In the genomic region with DNA sequence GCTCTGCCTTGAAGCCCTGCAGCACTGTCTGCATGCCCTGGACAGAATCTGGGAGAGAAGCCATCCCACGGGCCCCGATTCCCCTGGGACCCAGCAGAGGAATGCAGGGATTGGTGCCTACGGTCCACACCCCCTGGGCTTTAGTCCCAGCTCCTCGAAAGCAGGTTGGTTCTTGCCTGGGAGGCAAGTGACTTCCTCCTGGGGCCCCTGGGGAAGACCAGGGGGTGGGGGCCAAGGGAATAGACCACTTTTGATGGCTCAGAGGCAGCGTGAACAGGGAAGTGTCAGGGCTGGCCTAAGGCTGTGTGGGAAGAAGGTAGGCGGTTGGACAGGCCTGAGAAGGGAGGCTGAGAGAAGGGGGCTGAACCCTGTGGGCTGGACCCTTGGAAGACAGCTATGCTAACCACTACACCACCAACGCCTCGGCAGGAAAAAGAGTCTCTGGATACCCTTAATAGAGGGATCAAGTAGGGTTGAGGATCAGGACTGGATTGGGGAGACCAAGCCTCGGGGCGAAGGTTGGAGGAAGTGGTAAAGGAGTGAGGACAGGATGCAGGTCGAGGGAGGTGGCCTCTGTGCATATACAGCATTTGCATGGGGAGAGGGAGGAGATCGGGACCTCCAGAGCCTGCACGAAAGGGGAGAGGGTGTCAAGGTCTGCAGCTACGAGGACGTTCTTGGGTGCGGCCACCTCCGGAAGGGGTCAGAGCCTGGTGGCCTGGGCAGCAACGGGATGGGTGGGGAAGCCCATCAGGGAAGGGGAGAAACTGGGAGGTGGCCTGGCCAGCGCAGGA, we compare ENCODE assay signal across 8 cellular contexts. TPM values are rescaled to one million over a fixed set of nuclear protein-coding genes. Genes with fewer than 3 reads are reported as not detected.
A peak's percentile ranks its signal among the peaks of the same experiment; 100 is the strongest.
DNase-seq lines count a peak whose midpoint lies in the region; ATAC-seq and TF ChIP-seq lines count a peak whose summit lies in the region.

No MANE protein-coding gene starts in this region.

- H2AK5ac ChIP-seq in trophoblast cell (ENCODE audit: low read length): peak overlapping the region; percentile 56

- ATAC-seq in Right ventricle myocardium superior (ENCODE audit: poor library complexity) (no peak), HG03196 (IDR thresholded peaks at IDR 0.05; ENCODE audit: unreplicated experiment) (peak; percentile 15), gastroesophageal sphincter (no peak), HG02973 (IDR thresholded peaks at IDR 0.05; ENCODE audit: unreplicated experiment) (no peak)
- ATAC-seq in activated CD8-positive, alpha-beta T cell treated with anti-CD3 and anti-CD28 coated beads for 36 hours: no peak

- H3K18ac ChIP-seq in trophoblast cell (ENCODE audit: low read length): peak overlapping the region; percentile 79

- TF ChIP-seq POLR2A in gastroesophageal sphincter (IDR thresholded peaks at IDR 0.05): no peak

- 0 to 3% methylated on average over 13 of the region's 19 CpGs for WGBS in gastroesophageal sphincter (ENCODE audit: low coverage in 1 of 2), 2 donors
- WGBS in trophoblast cell (ENCODE audit: extremely low coverage, insufficient coverage, insufficient read length): no CpG with 5 or more reads among the region's 19 CpGs

- intact Hi-C loops in Right ventricle myocardium superior (cut with DNase I) (no loop called here), cardiac septum (cut with DNase I) (no loop called here)
- intact Hi-C loops in activated CD8-positive, alpha-beta T cell treated with anti-CD3 and anti-CD28 coated beads for 36 hours (cut with micrococcal nuclease): no loop called here

- peaks cover 5% of the 10 kb centered on the region for H3K79me1 ChIP-seq in trophoblast cell (ENCODE audit: low read length)

- H3K27me3 ChIP-seq in gastroesophageal sphincter (no peaks in the 10 kb centered on the region), trophoblast cell (ENCODE audit: insufficient read depth, low read length) (no peaks in the 10 kb centered on the region)

- peak overlapping the region; percentile 84 for H4K91ac ChIP-seq in trophoblast cell (ENCODE audit: low read depth, low read length)

- H3K14ac ChIP-seq in trophoblast cell (ENCODE audit: low read length): peak overlapping the region; percentile 77

- no peaks in the 10 kb centered on the region for H3K9me3 ChIP-seq in gastroesophageal sphincter
- H3K9me3 ChIP-seq in trophoblast cell (ENCODE audit: insufficient read depth, low read depth, low read length): no peaks in the 10 kb centered on the region

- H3K4me2 ChIP-seq in trophoblast cell (ENCODE audit: low read length): peak overlapping the region; percentile 70

- peaks cover 11% of the 10 kb centered on the region for H3K36me3 Mint-ChIP-seq in activated CD8-positive, alpha-beta T cell treated with anti-CD3 and anti-CD28 coated beads for 36 hours (ENCODE audit: low read depth)

- H3K4me3 ChIP-seq in gastroesophageal sphincter (peak overlapping the region; percentile 81 to 97), trophoblast cell (ENCODE audit: low read depth, low read length) (peak overlapping the region; percentile 98)

- CTCF ChIA-PET in activated CD8-positive, alpha-beta T cell treated with anti-CD3 and anti-CD28 coated beads for 36 hours (lab: Charles Lee): interaction anchor here (0.7 to 2.3 kb wide), 3 partner anchors 10 to 86 kb away, joined by 3 to 12 read pairs (median 4); a partner anchor contains a TSS

- H3K4ac ChIP-seq in trophoblast cell (ENCODE audit: low read depth, low read length): peak overlapping the region; percentile 25

- DNase-seq in Right ventricle myocardium superior: peak; percentile 41
- DNase-seq in cardiac septum (ENCODE audit: low spot score): no peak
- DNase-seq in activated CD8-positive, alpha-beta T cell treated with anti-CD3 and anti-CD28 coated beads for 36 hours: peak; percentile 41
- DNase-seq in trophoblast cell: no peak
- DNase-seq in NCI-H1930 (lab: John Stamatoyannopoulos, UW): no peak

- H3K36me3 ChIP-seq in gastroesophageal sphincter (peaks cover 0 to 40% of the 10 kb centered on the region in 2 donors), trophoblast cell (ENCODE audit: control insufficient read depth in 1 of 2, insufficient read depth in 2 of 2, low read length in 2 of 2) (peaks cover 32 to 34% of the 10 kb centered on the region in 2 experiments)

- no peaks in the 10 kb centered on the region for H3K9me3 Mint-ChIP-seq in activated CD8-positive, alpha-beta T cell treated with anti-CD3 and anti-CD28 coated beads for 36 hours

- POLR2A ChIA-PET in activated CD8-positive, alpha-beta T cell treated with anti-CD3 and anti-CD28 coated beads for 36 hours (lab: Charles Lee): interaction anchor here (1.0 kb wide), 1 partner anchor 68 kb away, joined by 4 read pairs; a partner anchor contains a TSS

- no peak overlapping the region for H2BK12ac ChIP-seq in trophoblast cell (ENCODE audit: low read length)

- H3K23ac ChIP-seq in trophoblast cell (ENCODE audit: low read length): no peak overlapping the region

- peak overlapping the region; percentile 91 for H4K8ac ChIP-seq in trophoblast cell (ENCODE audit: low read depth, low read length)

- peak overlapping the region; percentile 91 for H3K27ac Mint-ChIP-seq in activated CD8-positive, alpha-beta T cell treated with anti-CD3 and anti-CD28 coated beads for 36 hours

- peak overlapping the region; percentile 81 for H2AFZ ChIP-seq in trophoblast cell (ENCODE audit: insufficient read depth, low read length, poor library complexity)

- H3K79me2 ChIP-seq in trophoblast cell (ENCODE audit: control insufficient read depth, insufficient read depth, low read length, poor library complexity): peaks cover 11% of the 10 kb centered on the region

- peaks cover 23% of the 10 kb centered on the region for H3K4me1 Mint-ChIP-seq in activated CD8-positive, alpha-beta T cell treated with anti-CD3 and anti-CD28 coated beads for 36 hours (ENCODE audit: low read depth)

- H3K27ac ChIP-seq in gastroesophageal sphincter: peak overlapping the region; percentile 73 to 93 (median 92)
- no peak overlapping the region for H3K27ac ChIP-seq in trophoblast cell (ENCODE audit: low read depth, low read length)

- H2BK5ac ChIP-seq in trophoblast cell (ENCODE audit: low read depth, low read length, poor library complexity): peak overlapping the region; percentile 19

- TF ChIP-seq EP300 in gastroesophageal sphincter (IDR thresholded peaks at IDR 0.05): no peak

- H3K4me1 ChIP-seq in gastroesophageal sphincter (peaks cover 0 to 38% (median 14%) of the 10 kb centered on the region in 3 donors), trophoblast cell (ENCODE audit: control insufficient read depth in 1 of 2, insufficient read depth in 2 of 2, low read length in 2 of 2) (peaks cover 9% of the 10 kb centered on the region in 2 experiments)

- H3K4me3 Mint-ChIP-seq in activated CD8-positive, alpha-beta T cell treated with anti-CD3 and anti-CD28 coated beads for 36 hours: peak overlapping the region; percentile 99

- peak overlapping the region; percentile 67 for H4K12ac ChIP-seq in trophoblast cell (ENCODE audit: low read depth, low read length)

- peaks cover 5% of the 10 kb centered on the region for H3K27me3 Mint-ChIP-seq in activated CD8-positive, alpha-beta T cell treated with anti-CD3 and anti-CD28 coated beads for 36 hours

- peak overlapping the region; percentile 27 for H2BK120ac ChIP-seq in trophoblast cell (ENCODE audit: insufficient read depth, low read length, poor library complexity)

- TF ChIP-seq CTCF in activated CD8-positive, alpha-beta T cell treated with anti-CD3 and anti-CD28 coated beads for 36 hours (IDR thresholded peaks at IDR 0.05): no peak
- TF ChIP-seq CTCF in gastroesophageal sphincter (IDR thresholded peaks at IDR 0.05): no peak

- peak overlapping the region; percentile 11 for H3K9ac ChIP-seq in trophoblast cell (ENCODE audit: low read length)

RNA-seq across cellular contexts. Expression of a gene that starts 0.8 kb away (rescaled TPM):
- total RNA-seq in Right ventricle myocardium superior (54.0 TPM), cardiac septum (39.0 TPM), gastroesophageal sphincter (10 to 100 TPM; 35.0 to 82.1 (median 42.0) TPM)
- total RNA-seq in activated CD8-positive, alpha-beta T cell treated with anti-CD3 and anti-CD28 coated beads for 36 hours: 10 to 100 TPM; 60.4 to 64.0 TPM
- polyA plus RNA-seq in trophoblast cell (2013): 29.5 and 30.5 TPM in 2 replicates

RNA-seq across cellular contexts. Expression of a gene that starts 52.7 kb away (rescaled TPM):
- total RNA-seq in Right ventricle myocardium superior: 23.2 TPM
- 37.1 TPM for total RNA-seq in cardiac septum
- 10 to 100 TPM; 58.3 to 62.1 TPM for total RNA-seq in activated CD8-positive, alpha-beta T cell treated with anti-CD3 and anti-CD28 coated beads for 36 hours
- total RNA-seq in gastroesophageal sphincter: 10 to 100 TPM; 20.5 to 44.6 (median 30.1) TPM
- 117 and 124 TPM in 2 replicates for polyA plus RNA-seq in trophoblast cell (2013)

Comparison
In these comparisons a context has a peak if more than half of its experiments do, and no peak if none do; other contexts are left out.
1. DNase-seq: peak in Right ventricle myocardium superior (single experiment) and activated CD8-positive, alpha-beta T cell treated with anti-CD3 and anti-CD28 coated beads for 36 hours (single experiment); none in cardiac septum (single experiment), trophoblast cell (0 of 2) and NCI-H1930 (0 of 2).